In the genomic region with DNA sequence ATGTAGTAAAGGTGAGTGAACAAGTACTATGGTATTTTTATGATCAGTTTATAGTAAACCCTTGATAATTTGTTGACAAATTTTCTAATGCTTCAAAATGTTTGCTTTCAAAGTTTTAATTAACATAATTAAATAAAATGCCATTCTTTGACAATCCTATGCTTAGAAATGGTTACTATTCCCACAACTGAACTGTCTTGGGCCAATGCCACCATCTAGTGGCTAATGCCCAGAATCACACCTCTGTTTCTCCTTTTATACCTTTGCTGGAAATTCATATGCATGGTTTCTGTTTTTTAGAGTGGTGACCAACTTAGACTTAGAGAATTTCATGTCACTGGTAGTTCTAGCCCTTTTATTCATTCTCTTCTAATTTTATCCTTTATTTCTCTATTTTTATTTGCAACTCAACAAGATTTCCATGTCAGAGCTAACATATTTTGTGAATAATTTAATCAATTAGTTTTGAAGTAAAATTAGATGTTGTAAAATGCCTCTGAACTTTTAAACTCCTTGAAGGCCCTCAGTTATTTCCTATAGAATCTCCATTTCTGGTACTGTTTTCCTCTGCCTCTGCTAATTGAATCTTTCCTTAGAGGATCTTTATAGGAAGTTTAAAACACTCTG, we compare ENCODE assay signal across 8 cellular contexts. TPM values are rescaled to one million over a fixed set of nuclear protein-coding genes. Genes with fewer than 3 reads are reported as not detected.
DNase-seq lines count a peak whose midpoint lies in the region; ATAC-seq, FAIRE-seq and TF ChIP-seq lines count a peak whose summit lies in the region.

No MANE protein-coding gene starts in this region.

- no peak for ATAC-seq in GM19397 (IDR thresholded peaks at IDR 0.05; ENCODE audit: unreplicated experiment)

- peak; percentile 55 for DNase-seq in AG10803 (ENCODE audit: low read depth)
- peak; percentile 8 for DNase-seq in GM18507 (ENCODE audit: extremely low spot score, insufficient read length, low read depth)
- peak; percentile 24 for DNase-seq in MV-4-11 (lab: John Stamatoyannopoulos, UW)
- DNase-seq in T-helper 9 cell = peak; percentile 26
- peak; percentile 47 to 80 for DNase-seq in T47D (ENCODE audit: low read depth in 1 of 2, low spot score in 1 of 2)
- peak; percentile 41 to 60 (median 51) for DNase-seq in immature natural killer cell
- DNase-seq in stimulated activated CD4-positive, alpha-beta T cell treated with anti-CD3 and anti-CD28 coated beads, Interleukin-12 subunit alpha, Interleukin-12 subunit beta, amount 100 ng/mL, for 48 hours (ENCODE audit: low read depth in 2 of 3, low spot score in 1 of 3) = peak; percentile 14 to 37 (median 15)

- no peak overlapping the region for H3K4me3 ChIP-seq in AG10803 (ENCODE audit: low read length)

- in situ Hi-C loops in T47D (cut with HindIII; ENCODE audit: low pct_unique_long_range_greater_than_20kb, low sequenced_read_pairs) = no loop called here

- H3K9me3 Mint-ChIP-seq in immature natural killer cell = no peaks in the 10 kb centered on the region

- no peak overlapping the region for H3K4me3 Mint-ChIP-seq in immature natural killer cell

- peaks cover 0 to 2% of the 10 kb centered on the region in 2 donors for H3K4me1 Mint-ChIP-seq in immature natural killer cell

- peak; percentile 96 for TF ChIP-seq CTCF in AG10803 (conservative IDR thresholded peaks at IDR 0.05; ENCODE audit: low read length)

- peak; percentile 90 for FAIRE-seq in GM18507 (lab: Jason Lieb, UNC)

- H3K36me3 Mint-ChIP-seq in immature natural killer cell = peaks cover 6 to 32% (median 29%) of the 10 kb centered on the region in 3 donors

- no peaks in the 10 kb centered on the region for H3K27me3 Mint-ChIP-seq in immature natural killer cell (ENCODE audit: low read depth in 3 of 3)

- peak overlapping the region in 1 of 6 donors; percentile 20 for H3K27ac Mint-ChIP-seq in immature natural killer cell

RNA-seq across cellular contexts. Expression of a gene that starts 31.1 kb away (rescaled TPM):
- 10 to 100 TPM; 46.2 to 54.8 (median 53.5) TPM for polyA plus RNA-seq in immature natural killer cell

Comparison
In these comparisons a context has a peak if more than half of its experiments do, and no peak if none do; other contexts are left out.
1. DNase-seq: peak in every context shown above with its lines; median percentile 64 in T47D; 55 in AG10803; 51 in immature natural killer cell; 26 in T-helper 9 cell; 24 in MV-4-11; 15 in stimulated activated CD4-positive, alpha-beta T cell treated with anti-CD3 and anti-CD28 coated beads, Interleukin-12 subunit alpha, Interleukin-12 subunit beta, amount 100 ng/mL, for 48 hours; 8 in GM18507.